In the genomic region with DNA sequence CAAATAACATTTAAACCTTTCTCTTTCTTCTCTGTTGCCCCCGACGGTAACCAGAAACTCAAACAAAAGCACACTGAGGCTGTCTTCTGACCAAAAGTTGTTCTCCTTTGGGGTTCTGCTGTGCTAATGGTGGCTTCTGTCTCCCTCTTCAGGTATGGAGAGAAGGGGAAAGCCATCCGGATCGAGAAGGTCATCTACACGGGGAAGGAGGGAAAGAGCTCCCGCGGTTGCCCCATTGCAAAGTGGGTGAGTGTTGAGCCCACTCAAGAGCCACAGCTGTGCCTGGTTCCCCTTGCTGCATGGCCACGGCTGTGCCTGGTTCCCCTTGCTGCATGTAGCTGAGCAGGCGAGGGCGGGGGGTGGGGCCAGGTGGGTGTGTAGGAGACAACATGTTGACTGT, we compare ENCODE assay signal across 9 cellular contexts.
A peak's percentile ranks its signal among the peaks of the same experiment; 100 is the strongest.
DNase-seq lines count a peak whose midpoint lies in the region; ATAC-seq and TF ChIP-seq lines count a peak whose summit lies in the region.
"Had no signal": no experiment of that assay in that cellular context is flagged by ENCODE, and none has a peak within 500 bp of the region (broad histone marks: within the 10 kb centered on the region; RNA-seq: fewer than 3 reads in every experiment).

No MANE protein-coding gene starts in this region.

- H3K9me3 ChIP-seq in CD8-positive, alpha-beta T cell (ENCODE audit: low read length): no peaks in the 10 kb centered on the region

- H3K4me1 ChIP-seq in CD8-positive, alpha-beta T cell (ENCODE audit: insufficient read depth, low read length): no peaks in the 10 kb centered on the region

- ATAC-seq in CD8-positive, alpha-beta T cell: no peak
- ATAC-seq in GM21367 (IDR thresholded peaks at IDR 0.05; ENCODE audit: unreplicated experiment) (peak; percentile 11), HG03558 (IDR thresholded peaks at IDR 0.05; ENCODE audit: extremely low read depth, unreplicated experiment) (peak; percentile 3)
- no peak for ATAC-seq in activated CD8-positive, alpha-beta memory T cell treated with anti-CD3 and anti-CD28 coated beads, Interleukin-2, amount 10 ng/mL, durations not matched to agents 7 days and 5 days
- ATAC-seq: naive thymus-derived CD8-positive, alpha-beta T cell had no signal

- no peak overlapping the region for H3K4me3 ChIP-seq in CD8-positive, alpha-beta T cell (ENCODE audit: low read depth, low read length)
- H3K4me3 ChIP-seq in foreskin fibroblast (ENCODE audit: low read depth in 1 of 2, low read length in 2 of 2): no peak overlapping the region

- peaks cover 24% of the 10 kb centered on the region for H3K36me3 ChIP-seq in CD8-positive, alpha-beta T cell (ENCODE audit: insufficient read depth, low read length)

- DNase-seq in CD8-positive, alpha-beta T cell: no peak
- DNase-seq in foreskin fibroblast (no peak), T-helper 2 cell (no peak), LoVo (ENCODE audit: low spot score) (no peak), NCI-H345 (lab: John Stamatoyannopoulos, UW) (no peak)
- no peak for DNase-seq in activated CD8-positive, alpha-beta memory T cell treated with anti-CD3 and anti-CD28 coated beads, Interleukin-2, amount 10 ng/mL, durations not matched to agents 7 days and 5 days
- DNase-seq: naive thymus-derived CD8-positive, alpha-beta T cell had no signal

- peak overlapping the region; percentile 57 for H3K27ac Mint-ChIP-seq in CD8-positive, alpha-beta T cell
- H3K27ac Mint-ChIP-seq in activated CD8-positive, alpha-beta memory T cell treated with anti-CD3 and anti-CD28 coated beads, Interleukin-2, amount 10 ng/mL, durations not matched to agents 7 days and 5 days: no peak overlapping the region

- H3K27ac ChIP-seq in CD8-positive, alpha-beta T cell (ENCODE audit: low read depth, low read length): no peak overlapping the region

- no peaks in the 10 kb centered on the region for H3K27me3 ChIP-seq in CD8-positive, alpha-beta T cell (ENCODE audit: insufficient read depth, low read length)

- no peaks in the 10 kb centered on the region for H3K27me3 Mint-ChIP-seq in CD8-positive, alpha-beta T cell (ENCODE audit: low read depth)
- no peaks in the 10 kb centered on the region for H3K27me3 Mint-ChIP-seq in activated CD8-positive, alpha-beta memory T cell treated with anti-CD3 and anti-CD28 coated beads, Interleukin-2, amount 10 ng/mL, durations not matched to agents 7 days and 5 days
- H3K27me3 Mint-ChIP-seq: naive thymus-derived CD8-positive, alpha-beta T cell had no signal

- H3K4me1 Mint-ChIP-seq in CD8-positive, alpha-beta T cell (ENCODE audit: low read depth): peaks cover 2% of the 10 kb centered on the region
- H3K4me1 Mint-ChIP-seq in activated CD8-positive, alpha-beta memory T cell treated with anti-CD3 and anti-CD28 coated beads, Interleukin-2, amount 10 ng/mL, durations not matched to agents 7 days and 5 days: no peaks in the 10 kb centered on the region

- intact Hi-C loops in CD8-positive, alpha-beta T cell (cut with DNase I, micrococcal nuclease): no loop called here

- H3K36me3 Mint-ChIP-seq in CD8-positive, alpha-beta T cell: peaks cover 76% of the 10 kb centered on the region
- peaks cover 2% of the 10 kb centered on the region for H3K36me3 Mint-ChIP-seq in activated CD8-positive, alpha-beta memory T cell treated with anti-CD3 and anti-CD28 coated beads, Interleukin-2, amount 10 ng/mL, durations not matched to agents 7 days and 5 days

- H3K4me3 Mint-ChIP-seq in CD8-positive, alpha-beta T cell: no peak overlapping the region
- no peak overlapping the region for H3K4me3 Mint-ChIP-seq in activated CD8-positive, alpha-beta memory T cell treated with anti-CD3 and anti-CD28 coated beads, Interleukin-2, amount 10 ng/mL, durations not matched to agents 7 days and 5 days
- H3K4me3 Mint-ChIP-seq: naive thymus-derived CD8-positive, alpha-beta T cell had no signal

- CTCF ChIA-PET in CD8-positive, alpha-beta T cell (lab: Charles Lee): interaction anchor here (0.7 to 1.4 kb wide), 4 partner anchors 10 to 256 kb away, joined by 3 to 7 read pairs (median 4); no protein-coding TSS in a partner anchor
- CTCF ChIA-PET in activated CD8-positive, alpha-beta memory T cell treated with anti-CD3 and anti-CD28 coated beads, Interleukin-2, amount 10 ng/mL, durations not matched to agents 7 days and 5 days (lab: Charles Lee): interaction anchor here (1.2 kb wide), 1 partner anchor 71 kb away, joined by 4 read pairs; no protein-coding TSS in a partner anchor

- TF ChIP-seq CTCF in CD8-positive, alpha-beta T cell (IDR thresholded peaks at IDR 0.05): no peak
- TF ChIP-seq CTCF in foreskin fibroblast (IDR thresholded peaks at IDR 0.05; ENCODE audit: low read depth, low read length): peak; percentile 3

- H3K9me3 Mint-ChIP-seq in CD8-positive, alpha-beta T cell: no peaks in the 10 kb centered on the region
- H3K9me3 Mint-ChIP-seq in activated CD8-positive, alpha-beta memory T cell treated with anti-CD3 and anti-CD28 coated beads, Interleukin-2, amount 10 ng/mL, durations not matched to agents 7 days and 5 days (ENCODE audit: low read depth): no peaks in the 10 kb centered on the region
- H3K9me3 Mint-ChIP-seq: naive thymus-derived CD8-positive, alpha-beta T cell had no signal

- POLR2A ChIA-PET in CD8-positive, alpha-beta T cell (lab: Charles Lee): no interaction called here

Comparison
In these comparisons a context has a peak if more than half of its experiments do, and no peak if none do; other contexts are left out.
1. ATAC-seq: peak in GM21367 (single experiment) and HG03558 (single experiment); none in CD8-positive, alpha-beta T cell (single experiment) and activated CD8-positive, alpha-beta memory T cell treated with anti-CD3 and anti-CD28 coated beads, Interleukin-2, amount 10 ng/mL, durations not matched to agents 7 days and 5 days (single experiment).